ENCODE assay signal across 1 cellular context in the genomic region with DNA sequence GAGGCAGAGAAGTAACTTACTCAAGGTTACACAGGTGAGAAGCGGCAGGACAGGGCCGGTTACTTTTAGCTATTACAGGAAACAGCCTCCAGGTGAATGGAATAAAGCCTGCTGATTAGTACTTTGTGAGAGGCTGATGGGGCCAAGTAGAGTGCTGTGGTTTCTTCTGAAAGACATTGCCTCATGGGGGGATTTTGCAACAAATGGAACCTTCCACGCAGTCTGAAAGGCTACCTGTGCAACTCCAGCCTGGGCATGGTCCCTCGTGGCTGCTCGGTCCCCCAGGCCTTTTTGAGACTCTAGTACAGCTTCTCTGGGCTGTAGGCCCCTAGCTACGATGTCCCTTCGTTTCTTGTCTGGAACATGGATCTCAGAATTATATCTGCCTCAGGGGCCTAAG.
TF ChIP-seq lines count a peak whose summit lies in the region.

No MANE protein-coding gene starts in this region.

TF ChIP-seq in HCT116, 20 proteins besides CTCF, POLR2A, EP300 and RAD21:
- TF ChIP-seq CBX3 (IDR thresholded peaks at IDR 0.05; ENCODE audit: low read depth), result no peak
